1 cellular context compared by ENCODE assay signal in the genomic region with DNA sequence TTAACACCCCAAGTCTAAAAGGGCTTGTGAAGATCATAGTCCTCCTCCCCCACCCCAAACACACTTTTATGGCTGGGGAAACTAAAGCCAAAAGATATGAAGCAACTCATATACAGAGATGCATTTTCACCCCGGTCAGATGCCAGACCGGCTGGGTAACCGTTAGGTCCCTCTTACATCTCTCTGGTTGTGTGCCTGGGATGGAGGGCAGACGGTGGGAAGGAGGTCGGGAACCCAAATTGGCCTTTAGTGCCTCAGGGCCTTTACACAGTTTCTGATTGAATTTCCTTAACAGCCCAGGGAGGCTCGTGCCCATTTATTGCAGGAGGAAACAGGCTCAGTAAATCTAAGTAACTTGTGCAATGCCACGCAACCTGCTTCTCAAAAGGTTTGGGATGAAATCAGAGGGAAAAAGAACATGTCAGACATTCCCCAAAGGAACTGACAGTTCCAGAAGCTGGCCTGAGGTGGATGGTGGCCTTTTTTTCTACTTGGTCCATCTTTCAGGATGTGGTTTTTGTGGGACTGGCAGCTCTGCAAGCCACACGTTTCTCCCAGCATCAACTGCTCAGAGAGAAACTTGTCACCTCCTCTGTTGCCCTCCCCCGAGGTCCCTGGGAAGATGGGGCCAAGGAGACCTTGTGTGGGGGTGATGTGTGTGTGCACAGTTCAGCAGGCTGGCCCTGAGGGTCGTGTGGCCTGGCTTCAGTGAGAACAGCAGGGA.
TF ChIP-seq lines count a peak whose summit lies in the region.

No MANE protein-coding gene starts in this region.

TF ChIP-seq in H1, 55 proteins besides CTCF, POLR2A, EP300 and RAD21 (continued from another document):
- TF ChIP-seq, protein P1, sequence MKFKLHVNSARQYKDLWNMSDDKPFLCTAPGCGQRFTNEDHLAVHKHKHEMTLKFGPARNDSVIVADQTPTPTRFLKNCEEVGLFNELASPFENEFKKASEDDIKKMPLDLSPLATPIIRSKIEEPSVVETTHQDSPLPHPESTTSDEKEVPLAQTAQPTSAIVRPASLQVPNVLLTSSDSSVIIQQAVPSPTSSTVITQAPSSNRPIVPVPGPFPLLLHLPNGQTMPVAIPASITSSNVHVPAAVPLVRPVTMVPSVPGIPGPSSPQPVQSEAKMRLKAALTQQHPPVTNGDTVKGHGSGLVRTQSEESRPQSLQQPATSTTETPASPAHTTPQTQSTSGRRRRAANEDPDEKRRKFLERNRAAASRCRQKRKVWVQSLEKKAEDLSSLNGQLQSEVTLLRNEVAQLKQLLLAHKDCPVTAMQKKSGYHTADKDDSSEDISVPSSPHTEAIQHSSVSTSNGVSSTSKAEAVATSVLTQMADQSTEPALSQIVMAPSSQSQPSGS (IDR thresholded peaks at IDR 0.05; ENCODE audit: low read length): no peak
- TF ChIP-seq NRF1 (IDR thresholded peaks at IDR 0.05; ENCODE audit: low read depth, low read length) (no peak), YY1 (IDR thresholded peaks at IDR 0.05; ENCODE audit: low read depth, low read length) (no peak), KDM4A (IDR thresholded peaks at IDR 0.05; ENCODE audit: low read depth, low read length, severe bottlenecking) (no peak), SP1 (IDR thresholded peaks at IDR 0.05; ENCODE audit: low read depth, low read length) (no peak), HDAC6 (IDR thresholded peaks at IDR 0.05; ENCODE audit: low read depth, low read length) (no peak), TEAD4 (IDR thresholded peaks at IDR 0.05; ENCODE audit: low read depth, low read length) (no peak), ASH2L (IDR thresholded peaks at IDR 0.05; ENCODE audit: low read length) (no peak), SIRT6 (IDR thresholded peaks at IDR 0.05; ENCODE audit: low read length) (no peak), SP4 (IDR thresholded peaks at IDR 0.05; ENCODE audit: low read length) (no peak), HDAC2 (IDR thresholded peaks at IDR 0.05; ENCODE audit: borderline replicate concordance in 1 of 2, low read depth in 2 of 2, low read length in 2 of 2) (no peak), SIX5 (IDR thresholded peaks at IDR 0.05; ENCODE audit: low read depth, low read length) (no peak), KDM5A (IDR thresholded peaks at IDR 0.05; ENCODE audit: low read length) (no peak)
- TF ChIP-seq, protein P2, sequence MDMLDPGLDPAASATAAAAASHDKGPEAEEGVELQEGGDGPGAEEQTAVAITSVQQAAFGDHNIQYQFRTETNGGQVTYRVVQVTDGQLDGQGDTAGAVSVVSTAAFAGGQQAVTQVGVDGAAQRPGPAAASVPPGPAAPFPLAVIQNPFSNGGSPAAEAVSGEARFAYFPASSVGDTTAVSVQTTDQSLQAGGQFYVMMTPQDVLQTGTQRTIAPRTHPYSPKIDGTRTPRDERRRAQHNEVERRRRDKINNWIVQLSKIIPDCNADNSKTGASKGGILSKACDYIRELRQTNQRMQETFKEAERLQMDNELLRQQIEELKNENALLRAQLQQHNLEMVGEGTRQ (IDR thresholded peaks at IDR 0.05; ENCODE audit: low read length): no peak
